ENCODE assay signal across 1 cellular context in the genomic region with DNA sequence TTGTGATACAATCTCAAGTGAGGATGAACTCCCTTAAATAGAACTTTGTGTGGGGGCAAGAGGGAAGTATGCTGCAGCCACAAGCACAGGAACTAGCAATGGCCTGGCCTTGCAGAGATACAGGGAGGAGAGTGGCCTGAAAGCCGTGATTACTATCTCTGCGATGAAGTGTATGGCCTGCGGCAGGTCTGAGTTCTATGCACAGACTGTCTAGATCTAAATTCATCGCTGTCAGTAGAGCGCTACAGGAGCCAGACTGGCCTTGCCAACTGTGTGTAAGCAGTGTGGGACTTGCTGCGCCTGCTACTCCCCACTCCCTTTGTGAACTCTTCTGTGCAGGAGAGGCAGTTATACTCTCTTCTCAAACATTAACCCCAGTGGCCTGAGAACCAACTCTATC.
TF ChIP-seq lines count a peak whose summit lies in the region.

No MANE protein-coding gene starts in this region.

TF ChIP-seq in SK-N-SH treated with all-trans-retinoic acid at 6 μM for 48 hours, 23 proteins besides CTCF, POLR2A, EP300 and RAD21 (continued from another document):
- TF ChIP-seq, protein P1, sequence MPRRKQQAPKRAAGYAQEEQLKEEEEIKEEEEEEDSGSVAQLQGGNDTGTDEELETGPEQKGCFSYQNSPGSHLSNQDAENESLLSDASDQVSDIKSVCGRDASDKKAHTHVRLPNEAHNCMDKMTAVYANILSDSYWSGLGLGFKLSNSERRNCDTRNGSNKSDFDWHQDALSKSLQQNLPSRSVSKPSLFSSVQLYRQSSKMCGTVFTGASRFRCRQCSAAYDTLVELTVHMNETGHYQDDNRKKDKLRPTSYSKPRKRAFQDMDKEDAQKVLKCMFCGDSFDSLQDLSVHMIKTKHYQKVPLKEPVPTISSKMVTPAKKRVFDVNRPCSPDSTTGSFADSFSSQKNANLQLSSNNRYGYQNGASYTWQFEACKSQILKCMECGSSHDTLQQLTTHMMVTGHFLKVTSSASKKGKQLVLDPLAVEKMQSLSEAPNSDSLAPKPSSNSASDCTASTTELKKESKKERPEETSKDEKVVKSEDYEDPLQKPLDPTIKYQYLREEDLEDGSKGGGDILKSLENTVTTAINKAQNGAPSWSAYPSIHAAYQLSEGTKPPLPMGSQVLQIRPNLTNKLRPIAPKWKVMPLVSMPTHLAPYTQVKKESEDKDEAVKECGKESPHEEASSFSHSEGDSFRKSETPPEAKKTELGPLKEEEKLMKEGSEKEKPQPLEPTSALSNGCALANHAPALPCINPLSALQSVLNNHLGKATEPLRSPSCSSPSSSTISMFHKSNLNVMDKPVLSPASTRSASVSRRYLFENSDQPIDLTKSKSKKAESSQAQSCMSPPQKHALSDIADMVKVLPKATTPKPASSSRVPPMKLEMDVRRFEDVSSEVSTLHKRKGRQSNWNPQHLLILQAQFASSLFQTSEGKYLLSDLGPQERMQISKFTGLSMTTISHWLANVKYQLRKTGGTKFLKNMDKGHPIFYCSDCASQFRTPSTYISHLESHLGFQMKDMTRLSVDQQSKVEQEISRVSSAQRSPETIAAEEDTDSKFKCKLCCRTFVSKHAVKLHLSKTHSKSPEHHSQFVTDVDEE (CRISPR knock-in tag; IDR thresholded peaks at IDR 0.05), result no peak
